ENCODE assay signal across 30 cellular contexts in genomic region chr20:63868264-63868663, GRCh38. TPM values are rescaled to one million over a fixed set of nuclear protein-coding genes. Genes with fewer than 3 reads are reported as not detected.
A peak's percentile ranks its signal among the peaks of the same experiment; 100 is the strongest.
DNase-seq lines count a peak whose midpoint lies in the region; ATAC-seq, FAIRE-seq and TF ChIP-seq lines count a peak whose summit lies in the region.
"Had no signal": no experiment of that assay in that cellular context is flagged by ENCODE, and none has a peak within 500 bp of the region (broad histone marks: within the 10 kb centered on the region; RNA-seq: fewer than 3 reads in every experiment).

No MANE protein-coding gene starts in this region.

- H4K20me1 ChIP-seq in HCT116 (ENCODE audit: insufficient read depth) (no peaks in the 10 kb centered on the region), astrocyte (ENCODE audit: insufficient read depth, low read length) (peaks cover 49% of the 10 kb centered on the region), neural progenitor cell (ENCODE audit: low read depth) (no peaks in the 10 kb centered on the region)

- H3K79me2 ChIP-seq in HCT116 (ENCODE audit: insufficient read depth, low read length) (peaks cover 88% of the 10 kb centered on the region), astrocyte (ENCODE audit: insufficient read depth, low read length) (peaks cover 73% of the 10 kb centered on the region), neural progenitor cell (ENCODE audit: low read depth) (peaks cover 37% of the 10 kb centered on the region)

- H3K27me3 Mint-ChIP-seq in activated CD4-positive, alpha-beta T cell treated with anti-CD3 and anti-CD28 coated beads, Interleukin-2, amount 10 ng/mL, durations not matched to agents 7 days and 5 days = no peaks in the 10 kb centered on the region
- H3K27me3 Mint-ChIP-seq in astrocyte (ENCODE audit: low read depth, unreplicated experiment) = no peaks in the 10 kb centered on the region
- H3K27me3 Mint-ChIP-seq in neural progenitor cell (ENCODE audit: insufficient read depth, low read depth) = peaks cover 2% of the 10 kb centered on the region
- H3K27me3 Mint-ChIP-seq in natural killer cell treated with Interleukin-12 subunit alpha and Interleukin-12 subunit beta and Interleukin-15 and Interleukin-18, amount 100 ng/mL, for 72 hours = no peaks in the 10 kb centered on the region
- H3K27me3 Mint-ChIP-seq: central memory CD8-positive, alpha-beta T cell had no signal

- no peaks in the 10 kb centered on the region for H3K9me2 ChIP-seq in HCT116 (ENCODE audit: insufficient read depth)

- H3K9me3 ChIP-seq in HCT116 (ENCODE audit: control insufficient read depth in 1 of 2, insufficient read depth in 1 of 2, low read depth in 1 of 2, low read length in 2 of 2) (no peaks in the 10 kb centered on the region), astrocyte (ENCODE audit: insufficient read depth, low read depth, low read length) (no peaks in the 10 kb centered on the region), neural progenitor cell (ENCODE audit: low read depth) (no peaks in the 10 kb centered on the region)
- H3K9me3 ChIP-seq: tibial artery had no signal

- H3K9ac ChIP-seq in HCT116 (ENCODE audit: low read length) = no peak overlapping the region
- H3K9ac ChIP-seq in astrocyte (ENCODE audit: low read length) = no peak overlapping the region
- H3K9ac ChIP-seq in neural progenitor cell = no peak overlapping the region

- H2AFZ ChIP-seq in HCT116 (ENCODE audit: low read depth, low read length, poor library complexity, severe bottlenecking) = no peak overlapping the region
- H2AFZ ChIP-seq in astrocyte (ENCODE audit: low read depth, low read length) = no peak overlapping the region
- H2AFZ ChIP-seq in neural progenitor cell (replicated peaks) = no peak overlapping the region

- no peaks in the 10 kb centered on the region for H3K9me3 Mint-ChIP-seq in activated CD4-positive, alpha-beta T cell treated with anti-CD3 and anti-CD28 coated beads, Interleukin-2, amount 10 ng/mL, durations not matched to agents 7 days and 5 days
- H3K9me3 Mint-ChIP-seq in astrocyte (ENCODE audit: unreplicated experiment) (no peaks in the 10 kb centered on the region), neural progenitor cell (no peaks in the 10 kb centered on the region)
- H3K9me3 Mint-ChIP-seq in natural killer cell treated with Interleukin-12 subunit alpha and Interleukin-12 subunit beta and Interleukin-15 and Interleukin-18, amount 100 ng/mL, for 72 hours = no peaks in the 10 kb centered on the region
- H3K9me3 Mint-ChIP-seq: CD8-positive, alpha-beta T cell; central memory CD8-positive, alpha-beta T cell had no signal

- peaks cover 11 to 16% of the 10 kb centered on the region in 2 experiments for H3K4me1 ChIP-seq in HCT116 (ENCODE audit: control insufficient read depth in 1 of 2, insufficient read depth in 2 of 2, low read length in 2 of 2)
- peaks cover 14% of the 10 kb centered on the region for H3K4me1 ChIP-seq in astrocyte (ENCODE audit: insufficient read depth, low read length)
- peaks cover 6% of the 10 kb centered on the region for H3K4me1 ChIP-seq in neural progenitor cell

- no peak for DNase-seq in activated CD4-positive, alpha-beta T cell treated with anti-CD3 and anti-CD28 coated beads, Interleukin-2, amount 10 ng/mL, durations not matched to agents 7 days and 5 days
- DNase-seq in activated CD4-positive, alpha-beta T cell treated with anti-CD3 and anti-CD28 coated beads, Interleukin-2, amount 50 U/mL, for 4 hours = no peak
- no peak for DNase-seq in HCT116 (ENCODE audit: low read depth, low spot score)
- DNase-seq in astrocyte (ENCODE audit: low read depth) = no peak
- no peak for DNase-seq in neural progenitor cell (ENCODE audit: low spot score)
- no peak for DNase-seq in natural killer cell treated with Interleukin-12 subunit alpha and Interleukin-12 subunit beta and Interleukin-15 and Interleukin-18, amount 100 ng/mL, for 72 hours (ENCODE audit: low spot score)
- DNase-seq in mesenteric fat pad (ENCODE audit: low spot score) = no peak
- no peak for DNase-seq in GM19238 (ENCODE audit: insufficient read length, low spot score)
- DNase-seq: 8988T; CD8-positive, alpha-beta T cell; hypothalamus; KBM-7; mesenchymal stem cell; MM.1S; NCI-H1417 treated with DMSO at 0.1 percent for 48 hours; NCI-H748 treated with DMSO at 0.1 percent for 48 hours; retina; RPMI8226; stimulated activated CD4-positive, alpha-beta T cell treated with anti-CD3 and anti-CD28 coated beads, Interleukin-1b, Interleukin-23, amount 100 ng/mL, for 48 hours; stimulated activated CD8-positive, alpha-beta memory T cell treated with anti-CD3 and anti-CD28 coated beads, Interleukin-4, amount 100 ng/mL, for 48 hours; tibial artery had no signal

- FAIRE-seq in astrocyte (lab: Jason Lieb, UNC) = no peak
- FAIRE-seq: GM19239, H54 had no signal

- BruUV-seq in HCT116 (replicated peaks; lab: Mats Ljungman, UMichigan) = TSS peak; percentile 20

- POLR2A ChIA-PET in activated CD4-positive, alpha-beta T cell treated with anti-CD3 and anti-CD28 coated beads, Interleukin-2, amount 10 ng/mL, durations not matched to agents 7 days and 5 days (lab: Charles Lee) = no interaction called here
- POLR2A ChIA-PET in HCT116 (lab: Charles Lee) = no interaction called here

- H3K36me3 ChIP-seq in HCT116 (ENCODE audit: control insufficient read depth in 1 of 2, insufficient read depth in 2 of 2, low read length in 2 of 2) (peaks cover 23 to 34% of the 10 kb centered on the region in 2 experiments), astrocyte (ENCODE audit: insufficient read depth, low read length) (peaks cover 25% of the 10 kb centered on the region), neural progenitor cell (no peaks in the 10 kb centered on the region)

- CTCF ChIA-PET in activated CD4-positive, alpha-beta T cell treated with anti-CD3 and anti-CD28 coated beads, Interleukin-2, amount 10 ng/mL, durations not matched to agents 7 days and 5 days (lab: Charles Lee) = interaction anchor here (0.6 to 1.5 kb wide), 2 partner anchors 13 to 341 kb away, joined by 3 read pairs; no protein-coding TSS in a partner anchor
- CTCF ChIA-PET in HCT116 (lab: Charles Lee) = no interaction called here

- RAD21 ChIA-PET in HCT116 (lab: Charles Lee; ENCODE audit: low non-redundant PET in 1 of 2, low total read pairs in 2 of 2, uncharacterized antibody in 2 of 2, unreplicated experiment in 2 of 2) = no interaction called here

- H3K4me2 ChIP-seq in HCT116 (ENCODE audit: low read length) (no peak overlapping the region), astrocyte (ENCODE audit: low read length) (no peak overlapping the region), neural progenitor cell (no peak overlapping the region)
- H3K4me2 ChIP-seq: smooth muscle cell had no signal

- H3K27ac Mint-ChIP-seq in activated CD4-positive, alpha-beta T cell treated with anti-CD3 and anti-CD28 coated beads, Interleukin-2, amount 10 ng/mL, durations not matched to agents 7 days and 5 days = peak overlapping the region; percentile 63
- peak overlapping the region; percentile 19 for H3K27ac Mint-ChIP-seq in astrocyte (ENCODE audit: unreplicated experiment)
- no peak overlapping the region for H3K27ac Mint-ChIP-seq in neural progenitor cell
- H3K27ac Mint-ChIP-seq in natural killer cell treated with Interleukin-12 subunit alpha and Interleukin-12 subunit beta and Interleukin-15 and Interleukin-18, amount 100 ng/mL, for 72 hours = no peak overlapping the region
- H3K27ac Mint-ChIP-seq: CD8-positive, alpha-beta T cell had no signal

- no peak overlapping the region for H3K4me3 Mint-ChIP-seq in activated CD4-positive, alpha-beta T cell treated with anti-CD3 and anti-CD28 coated beads, Interleukin-2, amount 10 ng/mL, durations not matched to agents 7 days and 5 days
- H3K4me3 Mint-ChIP-seq in astrocyte (ENCODE audit: unreplicated experiment) = peak overlapping the region; percentile 65
- peak overlapping the region; percentile 35 for H3K4me3 Mint-ChIP-seq in neural progenitor cell
- no peak overlapping the region for H3K4me3 Mint-ChIP-seq in natural killer cell treated with Interleukin-12 subunit alpha and Interleukin-12 subunit beta and Interleukin-15 and Interleukin-18, amount 100 ng/mL, for 72 hours
- H3K4me3 Mint-ChIP-seq: CD8-positive, alpha-beta T cell had no signal

- ATAC-seq in HCT116 = no peak
- ATAC-seq in natural killer cell treated with Interleukin-12 subunit alpha and Interleukin-12 subunit beta and Interleukin-15 and Interleukin-18, amount 100 ng/mL, for 72 hours = no peak
- ATAC-seq: CD8-positive, alpha-beta T cell had no signal

- no peak for TF ChIP-seq POLR2A in HCT116 (IDR thresholded peaks at IDR 0.05; ENCODE audit: borderline replicate concordance, extremely low read depth, insufficient read depth, insufficient read length)

- H3K4me3 ChIP-seq in HCT116 (replicated peaks in 1 of 2; ENCODE audit: low read depth in 1 of 2, low read length in 2 of 2) (no peak overlapping the region), astrocyte (ENCODE audit: insufficient read depth, low read depth, low read length) (no peak overlapping the region), neural progenitor cell (no peak overlapping the region)
- H3K4me3 ChIP-seq: smooth muscle cell, tibial artery had no signal

- TF ChIP-seq RAD21 in HCT116 (IDR thresholded peaks at IDR 0.05; ENCODE audit: low read depth) = no peak

- H3K4me1 Mint-ChIP-seq in activated CD4-positive, alpha-beta T cell treated with anti-CD3 and anti-CD28 coated beads, Interleukin-2, amount 10 ng/mL, durations not matched to agents 7 days and 5 days = peaks cover 33% of the 10 kb centered on the region
- peaks cover 14% of the 10 kb centered on the region for H3K4me1 Mint-ChIP-seq in astrocyte (ENCODE audit: low read depth, unreplicated experiment)
- H3K4me1 Mint-ChIP-seq in neural progenitor cell = peaks cover 12% of the 10 kb centered on the region
- H3K4me1 Mint-ChIP-seq in natural killer cell treated with Interleukin-12 subunit alpha and Interleukin-12 subunit beta and Interleukin-15 and Interleukin-18, amount 100 ng/mL, for 72 hours (ENCODE audit: low read depth in 2 of 2) = peaks cover 14 to 21% of the 10 kb centered on the region in 2 donors

- no peak overlapping the region for H3K27ac ChIP-seq in HCT116 (ENCODE audit: low read depth, low read length)
- no peak overlapping the region for H3K27ac ChIP-seq in astrocyte (ENCODE audit: low read depth, low read length)
- H3K27ac ChIP-seq in neural progenitor cell = no peak overlapping the region
- H3K27ac ChIP-seq: tibial artery had no signal

- intact Hi-C loops in HCT116 (cut with micrococcal nuclease) = loop anchor here (10.0 kb wide), 2 partner anchors 107 to 133 kb away; partner anchors contain the start of genes LIME1, SAMD10 and SLC2A4RG

- TF ChIP-seq CTCF in HCT116 (IDR thresholded peaks at IDR 0.05 in 2 of 3, conservative IDR thresholded peaks at IDR 0.05 in 1 of 3; ENCODE audit: borderline replicate concordance in 1 of 3, insufficient read depth in 1 of 3, low read depth in 2 of 3, low read length in 2 of 3) (no peak), astrocyte (IDR thresholded peaks at IDR 0.05; ENCODE audit: insufficient read depth, low read depth, low read length) (no peak), neural progenitor cell (IDR thresholded peaks at IDR 0.05) (no peak)

- H3K27me3 ChIP-seq in HCT116 (ENCODE audit: insufficient read depth, low read length) (no peaks in the 10 kb centered on the region), astrocyte (ENCODE audit: insufficient read depth, low read length) (no peaks in the 10 kb centered on the region), neural progenitor cell (no peaks in the 10 kb centered on the region)
- H3K27me3 ChIP-seq: tibial artery had no signal

- peaks cover 15% of the 10 kb centered on the region for H3F3A ChIP-seq in neural progenitor cell (ENCODE audit: low read depth)

- peaks cover 30% of the 10 kb centered on the region for H3K36me3 Mint-ChIP-seq in activated CD4-positive, alpha-beta T cell treated with anti-CD3 and anti-CD28 coated beads, Interleukin-2, amount 10 ng/mL, durations not matched to agents 7 days and 5 days (ENCODE audit: low read depth)
- H3K36me3 Mint-ChIP-seq in astrocyte (ENCODE audit: low read depth, unreplicated experiment) (peaks cover 12% of the 10 kb centered on the region), neural progenitor cell (peaks cover 14% of the 10 kb centered on the region)
- H3K36me3 Mint-ChIP-seq in natural killer cell treated with Interleukin-12 subunit alpha and Interleukin-12 subunit beta and Interleukin-15 and Interleukin-18, amount 100 ng/mL, for 72 hours = no peaks in the 10 kb centered on the region

RNA-seq across cellular contexts. Expression of gene TPD52L2, which starts 3.2 kb away (rescaled TPM):
- 10 to 100 TPM; 39.6 to 41.6 TPM for total RNA-seq in activated CD4-positive, alpha-beta T cell treated with anti-CD3 and anti-CD28 coated beads, Interleukin-2, amount 10 ng/mL, durations not matched to agents 7 days and 5 days
- total RNA-seq in HCT116 (2021; ENCODE audit: unreplicated experiment) (149 TPM), astrocyte (145 TPM in 2 replicates), neural progenitor cell (ENCODE audit: low replicate concordance) (66.6 and 80.1 TPM in 2 replicates), mesenteric fat pad (114 TPM)
- 105 and 113 TPM in 2 replicates for polyA plus RNA-seq in HCT116 (2012)
- 10 to 100 TPM; 48.8 to 60.0 TPM for total RNA-seq in natural killer cell treated with Interleukin-12 subunit alpha and Interleukin-12 subunit beta and Interleukin-15 and Interleukin-18, amount 100 ng/mL, for 72 hours

RNA-seq across cellular contexts. Expression of gene ABHD16B, which starts 7.0 kb away (rescaled TPM):
- not detected for total RNA-seq in activated CD4-positive, alpha-beta T cell treated with anti-CD3 and anti-CD28 coated beads, Interleukin-2, amount 10 ng/mL, durations not matched to agents 7 days and 5 days
- total RNA-seq in HCT116 (2021; ENCODE audit: unreplicated experiment) (not detected), astrocyte (not detected in 2 replicates), neural progenitor cell (ENCODE audit: low replicate concordance) (not detected in 2 replicates), mesenteric fat pad (not detected)
- 0.86 TPM in 1 of 2 replicates, not detected in the other for polyA plus RNA-seq in HCT116 (2012)
- total RNA-seq in natural killer cell treated with Interleukin-12 subunit alpha and Interleukin-12 subunit beta and Interleukin-15 and Interleukin-18, amount 100 ng/mL, for 72 hours = not detected
- total RNA-seq: CD8-positive, alpha-beta T cell; dermis microvascular lymphatic vessel endothelial cell; fibroblast of lung; myocyte; omental fat pad; smooth muscle cell; T-helper 1 cell treated with Interleukin-12 subunit alpha and Interleukin-12 subunit beta and Interleukin-4 antibody, amounts not matched to agents 30 ng/mL and 1 ng/mL, for 36 hours had no signal
- polyA plus RNA-seq: fibroblast of lung had no signal

RNA-seq across cellular contexts. Expression of gene DNAJC5, which starts 26.7 kb away (rescaled TPM):
- total RNA-seq in activated CD4-positive, alpha-beta T cell treated with anti-CD3 and anti-CD28 coated beads, Interleukin-2, amount 10 ng/mL, durations not matched to agents 7 days and 5 days = 10 to 100 TPM; 54.0 to 58.7 TPM
- total RNA-seq in HCT116 (2021; ENCODE audit: unreplicated experiment) = 38.3 TPM
- polyA plus RNA-seq in HCT116 (2012) = 27.0 and 27.6 TPM in 2 replicates
- total RNA-seq in astrocyte = 64.6 and 65.6 TPM in 2 replicates
- total RNA-seq in neural progenitor cell (ENCODE audit: low replicate concordance) = 17.2 and 37.9 TPM in 2 replicates
- 10 to 100 TPM; 67.6 to 89.1 TPM for total RNA-seq in natural killer cell treated with Interleukin-12 subunit alpha and Interleukin-12 subunit beta and Interleukin-15 and Interleukin-18, amount 100 ng/mL, for 72 hours
- 50.5 TPM for total RNA-seq in mesenteric fat pad

RNA-seq across cellular contexts. Expression of gene ZBTB46, which starts 37.2 kb away (rescaled TPM):
- total RNA-seq in activated CD4-positive, alpha-beta T cell treated with anti-CD3 and anti-CD28 coated beads, Interleukin-2, amount 10 ng/mL, durations not matched to agents 7 days and 5 days = not detected
- total RNA-seq in HCT116 (2021; ENCODE audit: unreplicated experiment) = 10.7 TPM
- polyA plus RNA-seq in HCT116 (2012) = 4.1 and 4.8 TPM in 2 replicates
- total RNA-seq in astrocyte = 12.9 and 13.9 TPM in 2 replicates
- 8.1 and 13.9 TPM in 2 replicates for total RNA-seq in neural progenitor cell (ENCODE audit: low replicate concordance)
- 1 to 10 TPM in 1 of 2 donors, under 1 TPM in 1; 0.25 to 1.2 TPM for total RNA-seq in natural killer cell treated with Interleukin-12 subunit alpha and Interleukin-12 subunit beta and Interleukin-15 and Interleukin-18, amount 100 ng/mL, for 72 hours
- total RNA-seq in mesenteric fat pad = 34.7 TPM
- total RNA-seq: CD8-positive, alpha-beta T cell had no signal

Comparison
In these comparisons a context has a peak if more than half of its experiments do, and no peak if none do; other contexts are left out.
1. H3K27ac Mint-ChIP-seq: peak in activated CD4-positive, alpha-beta T cell treated with anti-CD3 and anti-CD28 coated beads, Interleukin-2, amount 10 ng/mL, durations not matched to agents 7 days and 5 days (single experiment) and astrocyte (single experiment); none in neural progenitor cell (single experiment) and natural killer cell treated with Interleukin-12 subunit alpha and Interleukin-12 subunit beta and Interleukin-15 and Interleukin-18, amount 100 ng/mL, for 72 hours (0 of 2).
2. H3K4me3 Mint-ChIP-seq: peak in astrocyte (single experiment) and neural progenitor cell (single experiment); none in activated CD4-positive, alpha-beta T cell treated with anti-CD3 and anti-CD28 coated beads, Interleukin-2, amount 10 ng/mL, durations not matched to agents 7 days and 5 days (single experiment) and natural killer cell treated with Interleukin-12 subunit alpha and Interleukin-12 subunit beta and Interleukin-15 and Interleukin-18, amount 100 ng/mL, for 72 hours (single experiment).